ENCODE assay signal across 1 cellular context in the genomic region with DNA sequence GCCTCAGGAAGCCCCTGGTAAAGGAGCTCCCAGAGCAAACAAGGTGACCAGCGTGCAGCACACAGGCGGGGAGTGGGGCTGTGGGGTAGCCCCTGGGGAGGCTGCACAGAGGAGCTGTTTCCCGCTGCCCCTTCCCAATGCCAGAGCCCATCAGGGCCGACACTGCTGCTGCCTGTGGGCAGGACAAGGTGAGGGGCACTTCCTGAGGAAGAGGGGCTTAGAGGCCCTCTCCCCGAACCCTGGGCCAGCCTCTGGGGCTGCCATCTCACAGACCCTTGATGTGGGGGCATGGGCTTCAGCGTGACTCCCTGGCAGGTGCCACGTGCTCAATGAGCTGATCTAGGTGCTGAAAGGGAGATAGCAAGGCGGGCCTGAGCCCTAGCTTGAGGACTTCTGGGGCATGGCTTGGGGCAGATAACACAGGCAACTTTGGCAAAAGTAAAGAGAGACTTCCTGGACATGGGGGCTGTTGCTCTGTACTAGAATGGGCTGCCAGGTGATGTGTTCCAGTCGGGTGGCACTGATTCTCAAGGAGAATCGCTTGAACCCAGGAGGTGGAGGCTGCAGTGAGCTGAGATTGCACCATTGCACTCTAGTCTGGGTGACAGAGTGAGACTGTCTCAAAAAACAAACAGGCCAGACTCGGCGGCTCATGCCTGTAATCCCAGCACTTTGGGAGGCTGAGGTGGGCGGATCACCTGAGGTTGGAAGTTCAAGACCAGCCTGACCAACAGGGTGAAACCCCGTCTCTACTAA.
TF ChIP-seq lines count a peak whose summit lies in the region.

No MANE protein-coding gene starts in this region.

TF ChIP-seq in Ishikawa, 13 proteins besides CTCF, POLR2A, EP300 and RAD21 (continued from another document):
- TF ChIP-seq, protein P1, sequence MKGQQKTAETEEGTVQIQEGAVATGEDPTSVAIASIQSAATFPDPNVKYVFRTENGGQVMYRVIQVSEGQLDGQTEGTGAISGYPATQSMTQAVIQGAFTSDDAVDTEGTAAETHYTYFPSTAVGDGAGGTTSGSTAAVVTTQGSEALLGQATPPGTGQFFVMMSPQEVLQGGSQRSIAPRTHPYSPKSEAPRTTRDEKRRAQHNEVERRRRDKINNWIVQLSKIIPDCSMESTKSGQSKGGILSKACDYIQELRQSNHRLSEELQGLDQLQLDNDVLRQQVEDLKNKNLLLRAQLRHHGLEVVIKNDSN (IDR thresholded peaks at IDR 0.05) = 0 out of 2 replicates have a peak, but pooled peaks have one; percentile 36
- TF ChIP-seq TAF1 (IDR thresholded peaks at IDR 0.05; ENCODE audit: low read depth) (no peak), TEAD4 (IDR thresholded peaks at IDR 0.05) (no peak), CREB1 (IDR thresholded peaks at IDR 0.05; ENCODE audit: low read depth) (no peak), FOXM1 (IDR thresholded peaks at IDR 0.05; ENCODE audit: borderline replicate concordance, low read depth) (no peak)
